In the genomic region with DNA sequence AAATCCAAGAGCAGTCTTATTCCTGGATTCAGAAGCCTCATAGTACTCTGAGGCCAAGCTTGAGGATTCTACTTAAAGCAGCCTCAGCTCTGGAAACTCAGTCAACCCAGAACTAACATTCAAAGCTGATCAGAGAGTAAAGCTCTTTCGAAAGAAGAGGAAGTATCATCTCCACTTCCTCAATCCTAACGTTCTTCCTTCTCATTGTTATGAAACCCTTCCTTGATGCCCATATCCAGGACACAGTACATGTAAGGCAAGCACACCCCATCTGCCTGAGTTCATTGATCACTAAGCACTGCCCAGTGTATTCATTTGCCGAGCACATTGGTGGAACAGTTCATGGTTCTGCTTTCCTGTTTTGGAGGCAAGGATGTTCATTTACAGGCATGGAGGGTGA, we compare ENCODE assay signal across 11 cellular contexts. TPM values are rescaled to one million over a fixed set of nuclear protein-coding genes. Genes with fewer than 3 reads are reported as not detected.
DNase-seq lines count a peak whose midpoint lies in the region; ATAC-seq and TF ChIP-seq lines count a peak whose summit lies in the region.
"Had no signal": no experiment of that assay in that cellular context is flagged by ENCODE, and none has a peak within 500 bp of the region (broad histone marks: within the 10 kb centered on the region; RNA-seq: fewer than 3 reads in every experiment).

IPCEF1 (minus strand) TSS at position 114 of the 400 bp plus-strand sequence. CDS start 90,856 bp downstream, outside the sequence.

- H3K4me3 Mint-ChIP-seq in activated CD4-positive, alpha-beta T cell treated with anti-CD3 and anti-CD28 coated beads for 36 hours = no peak within 1 kb of the TSS
- no peak within 1 kb of the TSS for H3K4me3 Mint-ChIP-seq in endothelial cell (ENCODE audit: unreplicated experiment)

- DNase-seq in activated CD4-positive, alpha-beta T cell treated with anti-CD3 and anti-CD28 coated beads for 36 hours = no peak
- no peak for DNase-seq in activated CD4-positive, alpha-beta T cell treated with anti-CD3 and anti-CD28 coated beads for 1 hour
- DNase-seq in Kasumi-1 (lab: John Stamatoyannopoulos, UW) (peak; percentile 89 to 93), endothelial cell (ENCODE audit: low spot score) (no peak), NCI-H524 (lab: John Stamatoyannopoulos, UW) (no peak)
- DNase-seq: 8988T, colonic mucosa, NCI-H510A treated with DMSO at 0.1 percent for 48 hours had no signal

- H3K36me3 Mint-ChIP-seq in activated CD4-positive, alpha-beta T cell treated with anti-CD3 and anti-CD28 coated beads for 36 hours (ENCODE audit: low read depth) = no peaks in the 10 kb centered on the region
- peaks cover 4% of the 10 kb centered on the region for H3K36me3 Mint-ChIP-seq in endothelial cell (ENCODE audit: low read depth, unreplicated experiment)

- intact Hi-C loops in activated CD4-positive, alpha-beta T cell treated with anti-CD3 and anti-CD28 coated beads for 36 hours (cut with DNase I, micrococcal nuclease) = loop anchor here in 1 of 2 experiments (10.0 kb wide), 1 partner anchor 798 kb away; no protein-coding TSS in a partner anchor

- H3K27ac ChIP-seq in temporal lobe (ENCODE audit: low read depth, low read length) = no peak within 1 kb of the TSS
- H3K27ac ChIP-seq: colonic mucosa had no signal

- POLR2A ChIA-PET in activated CD4-positive, alpha-beta T cell treated with anti-CD3 and anti-CD28 coated beads for 36 hours (lab: Charles Lee) = no interaction called here

- no peaks in the 10 kb centered on the region for H3K9me3 Mint-ChIP-seq in activated CD4-positive, alpha-beta T cell treated with anti-CD3 and anti-CD28 coated beads for 36 hours (ENCODE audit: low read depth)
- no peaks in the 10 kb centered on the region for H3K9me3 Mint-ChIP-seq in endothelial cell (ENCODE audit: unreplicated experiment)

- CTCF ChIA-PET in activated CD4-positive, alpha-beta T cell treated with anti-CD3 and anti-CD28 coated beads for 36 hours (lab: Charles Lee) = interaction anchor here (1.0 kb wide), 1 partner anchor 81 kb away, joined by 4 read pairs; no protein-coding TSS in a partner anchor

- peaks cover 41% of the 10 kb centered on the region for H3K4me1 Mint-ChIP-seq in activated CD4-positive, alpha-beta T cell treated with anti-CD3 and anti-CD28 coated beads for 36 hours
- H3K4me1 Mint-ChIP-seq in endothelial cell (ENCODE audit: unreplicated experiment) = peaks cover 24% of the 10 kb centered on the region

- no peak for TF ChIP-seq CTCF in endothelial cell (IDR thresholded peaks at IDR 0.05; ENCODE audit: unreplicated experiment)

- H3K27me3 Mint-ChIP-seq in activated CD4-positive, alpha-beta T cell treated with anti-CD3 and anti-CD28 coated beads for 36 hours = peaks cover 40% of the 10 kb centered on the region
- peaks cover 7% of the 10 kb centered on the region for H3K27me3 Mint-ChIP-seq in endothelial cell (ENCODE audit: unreplicated experiment)

- no peak within 1 kb of the TSS for H3K27ac Mint-ChIP-seq in activated CD4-positive, alpha-beta T cell treated with anti-CD3 and anti-CD28 coated beads for 36 hours
- H3K27ac Mint-ChIP-seq in endothelial cell (ENCODE audit: unreplicated experiment) = peak within 1 kb of the TSS; percentile 28

- ATAC-seq in activated CD4-positive, alpha-beta T cell treated with anti-CD3 and anti-CD28 coated beads for 36 hours = no peak
- ATAC-seq in GM19035 (IDR thresholded peaks at IDR 0.05; ENCODE audit: unreplicated experiment) = no peak
- ATAC-seq in GM21576 (IDR thresholded peaks at IDR 0.05; ENCODE audit: unreplicated experiment) = no peak

RNA-seq across cellular contexts. Expression of gene IPCEF1, which starts in this region (rescaled TPM):
- 10 to 100 TPM; 10.9 to 11.6 TPM for total RNA-seq in activated CD4-positive, alpha-beta T cell treated with anti-CD3 and anti-CD28 coated beads for 36 hours
- total RNA-seq in endothelial cell (ENCODE audit: unreplicated experiment) = 18.8 TPM
- 10.1 TPM for total RNA-seq in temporal lobe

Comparison
In these comparisons a context has a peak if more than half of its experiments do, and no peak if none do; other contexts are left out.
1. DNase-seq: peak in Kasumi-1 (2 of 2); none in activated CD4-positive, alpha-beta T cell treated with anti-CD3 and anti-CD28 coated beads for 36 hours (single experiment), activated CD4-positive, alpha-beta T cell treated with anti-CD3 and anti-CD28 coated beads for 1 hour (single experiment), endothelial cell (single experiment) and NCI-H524 (0 of 2).